In the genomic region with DNA sequence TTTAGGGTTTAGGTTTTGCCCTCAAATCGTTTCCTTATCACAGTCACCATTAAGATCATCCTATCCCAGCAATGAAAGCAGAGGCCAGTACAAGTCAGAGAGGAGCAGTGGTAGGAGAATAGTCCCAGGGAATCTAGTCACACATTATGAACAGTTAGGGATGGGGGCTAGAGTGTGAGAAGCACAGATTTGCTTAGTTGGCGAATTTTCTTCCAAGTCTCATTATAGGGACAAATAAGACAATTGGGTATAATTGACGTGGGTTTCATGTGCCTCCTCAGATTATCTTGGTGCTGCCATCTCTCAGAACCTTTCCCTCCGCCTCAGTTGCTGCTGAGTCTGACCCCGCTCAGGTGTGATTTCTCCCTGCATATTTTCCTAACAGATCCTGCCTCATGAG, we compare ENCODE assay signal across 10 cellular contexts.
"Had no signal": no experiment of that assay in that cellular context is flagged by ENCODE, and none has a peak within 500 bp of the region (broad histone marks: within the 10 kb centered on the region; RNA-seq: fewer than 3 reads in every experiment).

No MANE protein-coding gene starts in this region.

- H3K4me3 Mint-ChIP-seq: GM23338, HFFc6 had no signal

- H3K4me2 ChIP-seq: GM23338, KMS-11 had no signal

- H3K9ac ChIP-seq: KMS-11 had no signal

- H3K4me1 Mint-ChIP-seq: GM23338 had no signal

- H3K4me3 ChIP-seq: GM23338, HAP-1 had no signal

- FAIRE-seq: HTR-8/SVneo had no signal

- ATAC-seq: GM23338, HCT116 had no signal

- DNase-seq: H7, HFFc6, Karpas-422, KBM-7 had no signal

- H3K27ac Mint-ChIP-seq: GM23338, HFFc6 had no signal

- H3K36me3 ChIP-seq: HAP-1 had no signal

- H2AFZ ChIP-seq: GM23338 had no signal

- H3K27ac ChIP-seq: HL-60, KMS-11 had no signal

- H3K4me1 ChIP-seq: HAP-1 had no signal
